Comparison of ENCODE assay signal across 18 cellular contexts in the genomic region with DNA sequence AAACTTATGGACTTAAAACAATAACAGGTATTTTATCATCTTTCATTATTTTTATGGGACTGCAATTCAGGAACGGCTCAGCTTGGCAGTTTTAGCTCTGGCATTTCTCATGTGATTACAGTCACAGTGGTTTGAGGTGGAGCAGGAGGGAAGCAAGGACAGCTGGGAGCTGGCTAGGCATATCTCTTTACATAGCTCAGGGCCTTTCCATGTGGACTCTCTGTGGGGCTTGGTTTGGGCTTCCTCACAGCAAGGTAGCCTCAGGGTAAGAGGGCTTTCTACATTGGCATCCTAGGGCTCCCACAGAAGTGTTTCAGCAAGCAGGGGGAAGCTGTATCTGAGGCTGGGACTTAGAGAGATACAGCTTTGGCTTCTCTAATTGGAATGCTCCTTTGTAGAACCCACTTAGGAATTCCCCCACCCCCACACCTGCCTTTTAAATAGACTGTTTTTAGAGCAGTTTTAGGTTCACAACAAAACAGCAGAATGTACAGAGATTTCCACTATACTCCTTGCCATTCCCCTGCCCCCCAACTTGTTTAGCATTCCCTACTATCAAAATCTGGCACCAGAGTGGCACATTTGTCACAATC.
"Had no signal": no experiment of that assay in that cellular context is flagged by ENCODE, and none has a peak within 500 bp of the region (broad histone marks: within the 10 kb centered on the region; RNA-seq: fewer than 3 reads in every experiment).

No MANE protein-coding gene starts in this region.

- H3K27ac Mint-ChIP-seq: natural killer cell treated with Interleukin-12 subunit alpha and Interleukin-12 subunit beta and Interleukin-15 and Interleukin-18, amount 100 ng/mL, for 72 hours had no signal

- DNase-seq: cortex of kidney; dorsolateral prefrontal cortex; effector memory CD4-positive, alpha-beta T cell; heart left ventricle; hippocampal formation; kidney glomerular epithelial cell; mammary epithelial cell; sigmoid colon; small intestine; stimulated activated CD4-positive, alpha-beta T cell treated with anti-CD3 and anti-CD28 coated beads, Interleukin-4, amount 100 ng/mL, for 4 hours; stimulated activated naive CD4-positive, alpha-beta T cell; stomach; substantia nigra; transverse colon had no signal

- H3K4me1 ChIP-seq: heart left ventricle, sigmoid colon, stomach, transverse colon had no signal

- H3K9me3 ChIP-seq: heart left ventricle, sigmoid colon, stomach, thoracic aorta, transverse colon had no signal

- H3K4me3 ChIP-seq: dorsolateral prefrontal cortex, heart left ventricle, sigmoid colon, stomach, thoracic aorta, transverse colon had no signal

- H3K4me1 Mint-ChIP-seq: central memory CD8-positive, alpha-beta T cell had no signal

- H3K27ac ChIP-seq: dorsolateral prefrontal cortex, heart left ventricle, sigmoid colon, stomach, thoracic aorta, transverse colon had no signal

- H3K36me3 ChIP-seq: heart left ventricle, sigmoid colon, stomach, thoracic aorta, transverse colon had no signal

- H3K36me3 Mint-ChIP-seq: natural killer cell treated with Interleukin-12 subunit alpha and Interleukin-12 subunit beta and Interleukin-15 and Interleukin-18, amount 100 ng/mL, for 72 hours had no signal

- ATAC-seq: esophagus mucosa; heart left ventricle; natural killer cell treated with Interleukin-12 subunit alpha and Interleukin-12 subunit beta and Interleukin-15 and Interleukin-18, amount 100 ng/mL, for 72 hours had no signal

- H3K9me3 Mint-ChIP-seq: central memory CD8-positive, alpha-beta T cell; natural killer cell treated with Interleukin-12 subunit alpha and Interleukin-12 subunit beta and Interleukin-15 and Interleukin-18, amount 100 ng/mL, for 72 hours had no signal

- H3K27me3 ChIP-seq: sigmoid colon had no signal

- H3K4me3 Mint-ChIP-seq: central memory CD8-positive, alpha-beta T cell; natural killer cell treated with Interleukin-12 subunit alpha and Interleukin-12 subunit beta and Interleukin-15 and Interleukin-18, amount 100 ng/mL, for 72 hours had no signal
